In the genomic region with DNA sequence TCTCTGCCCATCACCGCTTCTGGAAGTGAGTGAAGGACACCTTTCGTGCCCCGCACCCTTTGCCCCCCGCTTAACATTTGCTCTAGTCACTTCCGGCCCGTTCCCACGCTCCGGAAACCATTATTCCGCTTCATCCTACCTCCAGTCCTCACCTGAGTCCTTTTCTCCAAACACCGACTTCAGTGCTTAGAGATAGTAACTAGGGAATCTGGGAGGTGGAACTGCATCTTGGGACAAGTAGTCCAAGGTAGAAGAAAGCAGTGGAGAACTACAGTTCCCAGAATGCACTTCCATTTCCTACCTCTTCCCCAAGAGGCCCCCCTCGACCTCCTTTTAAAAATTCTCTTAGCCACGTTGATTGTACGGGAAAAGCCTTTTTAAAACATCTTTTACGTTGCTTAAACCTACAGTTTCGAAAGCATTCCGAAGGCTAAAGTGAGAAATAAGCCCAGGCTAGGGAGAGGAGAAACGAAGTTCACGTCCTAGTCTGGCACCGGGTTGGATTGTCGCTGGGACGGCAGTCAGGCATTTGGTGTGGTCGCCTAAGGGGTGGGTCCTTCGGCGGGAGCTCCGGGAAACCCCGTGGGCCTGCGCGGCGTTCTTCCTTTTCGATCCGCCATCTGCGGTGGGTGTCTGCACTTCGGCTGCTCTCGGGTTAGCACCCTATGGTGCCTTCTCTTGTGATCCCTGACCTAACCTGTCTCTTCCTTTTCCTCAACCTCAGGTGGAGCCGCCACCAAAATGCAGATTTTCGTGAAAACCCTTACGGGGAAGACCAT, we compare ENCODE assay signal across 1 cellular context.
TF ChIP-seq lines count a peak whose summit lies in the region.

TSS of gene CLHC1 (minus strand) at position 210 of the 779 bp plus-strand sequence. CDS start 9,882 bp downstream, outside the sequence.
TSS of gene RPS27A (plus strand) at position 605 of the 779 bp plus-strand sequence. CDS start at position 742, 137 bp downstream.

TF ChIP-seq in H1, 55 proteins besides CTCF, POLR2A, EP300 and RAD21 (continues in another document):
- no peak for TF ChIP-seq SP2 (IDR thresholded peaks at IDR 0.05; ENCODE audit: low read length)
- no peak for TF ChIP-seq EZH2 (IDR thresholded peaks at IDR 0.05; ENCODE audit: low read depth, low read length, severe bottlenecking)
- TF ChIP-seq SRF (IDR thresholded peaks at IDR 0.05; ENCODE audit: low read depth, low read length): no peak
- TF ChIP-seq POU5F1 (IDR thresholded peaks at IDR 0.05; ENCODE audit: low read depth, low read length): no peak
- TF ChIP-seq ZNF274 (IDR thresholded peaks at IDR 0.05; ENCODE audit: borderline replicate concordance, extremely low read depth, low read length): no peak
- 0 out of 2 replicates have a peak, but pooled peaks have one; percentile 11 for TF ChIP-seq RBBP5 (IDR thresholded peaks at IDR 0.05; ENCODE audit: borderline replicate concordance, low read depth, low read length)
- TF ChIP-seq NANOG (IDR thresholded peaks at IDR 0.05; ENCODE audit: insufficient read depth, low read depth, low read length, poor library complexity, severe bottlenecking): no peak
- TF ChIP-seq TAF1 (IDR thresholded peaks at IDR 0.05; ENCODE audit: low read depth, low read length): peak; percentile 98
- TF ChIP-seq TAF7 (optimal IDR thresholded peaks at IDR 0.05; ENCODE audit: borderline replicate concordance, low read depth, low read length): peak; percentile 90
- TF ChIP-seq SP1 (IDR thresholded peaks at IDR 0.05; ENCODE audit: low read depth, low read length): no peak
- TF ChIP-seq POLR2AphosphoS5 (IDR thresholded peaks at IDR 0.05; ENCODE audit: low read depth, low read length): peak; percentile 97
- TF ChIP-seq JUN (IDR thresholded peaks at IDR 0.05; ENCODE audit: low read depth, low read length): no peak
- no peak for TF ChIP-seq KDM5A (IDR thresholded peaks at IDR 0.05; ENCODE audit: low read length)
- 0 out of 2 replicates have a peak, but pooled peaks have one; percentile 39 for TF ChIP-seq TCF12 (IDR thresholded peaks at IDR 0.05; ENCODE audit: low read depth, low read length)
- TF ChIP-seq, protein P1, sequence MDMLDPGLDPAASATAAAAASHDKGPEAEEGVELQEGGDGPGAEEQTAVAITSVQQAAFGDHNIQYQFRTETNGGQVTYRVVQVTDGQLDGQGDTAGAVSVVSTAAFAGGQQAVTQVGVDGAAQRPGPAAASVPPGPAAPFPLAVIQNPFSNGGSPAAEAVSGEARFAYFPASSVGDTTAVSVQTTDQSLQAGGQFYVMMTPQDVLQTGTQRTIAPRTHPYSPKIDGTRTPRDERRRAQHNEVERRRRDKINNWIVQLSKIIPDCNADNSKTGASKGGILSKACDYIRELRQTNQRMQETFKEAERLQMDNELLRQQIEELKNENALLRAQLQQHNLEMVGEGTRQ (IDR thresholded peaks at IDR 0.05; ENCODE audit: low read length): peak; percentile 29; the same call in 1 of the 2 replicates
- no peak for TF ChIP-seq KDM1A (IDR thresholded peaks at IDR 0.05; ENCODE audit: borderline replicate concordance, low read length)
- TF ChIP-seq SUZ12 (IDR thresholded peaks at IDR 0.05; ENCODE audit: low read length): no peak
- TF ChIP-seq CREB1 (IDR thresholded peaks at IDR 0.05): no peak; the same call in 1 of the 2 replicates
- no peak for TF ChIP-seq CHD7 (IDR thresholded peaks at IDR 0.05; ENCODE audit: insufficient replicate concordance, low read length)
- no peak for TF ChIP-seq MAFK (IDR thresholded peaks at IDR 0.05; ENCODE audit: low read depth, low read length)
- peak; percentile 21; the same call in 1 of the 2 replicates for TF ChIP-seq GABPA (IDR thresholded peaks at IDR 0.05; ENCODE audit: borderline replicate concordance, insufficient read depth, low read length)
- no peak for TF ChIP-seq RNF2 (IDR thresholded peaks at IDR 0.05; ENCODE audit: borderline replicate concordance, low read depth, low read length, missing control alignments, poor library complexity, severe bottlenecking)
- peak; percentile 79 for TF ChIP-seq YY1 (IDR thresholded peaks at IDR 0.05; ENCODE audit: low read depth, low read length)
- TF ChIP-seq PHF8 (conservative IDR thresholded peaks at IDR 0.05; ENCODE audit: low read depth, low read length): peak; percentile 85
- TF ChIP-seq, protein P2, sequence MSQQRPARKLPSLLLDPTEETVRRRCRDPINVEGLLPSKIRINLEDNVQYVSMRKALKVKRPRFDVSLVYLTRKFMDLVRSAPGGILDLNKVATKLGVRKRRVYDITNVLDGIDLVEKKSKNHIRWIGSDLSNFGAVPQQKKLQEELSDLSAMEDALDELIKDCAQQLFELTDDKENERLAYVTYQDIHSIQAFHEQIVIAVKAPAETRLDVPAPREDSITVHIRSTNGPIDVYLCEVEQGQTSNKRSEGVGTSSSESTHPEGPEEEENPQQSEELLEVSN (IDR thresholded peaks at IDR 0.05): no peak
- TF ChIP-seq EGR1 (IDR thresholded peaks at IDR 0.05; ENCODE audit: borderline replicate concordance, low read depth, low read length): 0 out of 2 replicates have a peak, but pooled peaks have one; percentile 6
- TF ChIP-seq SIX5 (IDR thresholded peaks at IDR 0.05; ENCODE audit: low read depth, low read length): peak; percentile 82
- no peak for TF ChIP-seq BRCA1 (IDR thresholded peaks at IDR 0.05; ENCODE audit: low read depth, low read length)
- no peak for TF ChIP-seq RFX5 (IDR thresholded peaks at IDR 0.05; ENCODE audit: borderline replicate concordance, low read depth, low read length)
- TF ChIP-seq HDAC2 (IDR thresholded peaks at IDR 0.05; ENCODE audit: borderline replicate concordance in 1 of 2, low read depth in 2 of 2, low read length in 2 of 2): peak in 1 of 2 experiments; percentile 66; a peak in 3 of 4 replicates
- TF ChIP-seq CHD2 (IDR thresholded peaks at IDR 0.05; ENCODE audit: low read length): no peak
- TF ChIP-seq CBX8 (IDR thresholded peaks at IDR 0.05; ENCODE audit: borderline replicate concordance, low read depth, low read length): no peak
- TF ChIP-seq MAX (IDR thresholded peaks at IDR 0.05): no peak
- TF ChIP-seq BCL11A (IDR thresholded peaks at IDR 0.05; ENCODE audit: low read depth in 2 of 2, low read length in 2 of 2): no peak
- TF ChIP-seq TEAD4 (IDR thresholded peaks at IDR 0.05; ENCODE audit: low read depth, low read length): no peak
- TF ChIP-seq CBX5 (IDR thresholded peaks at IDR 0.05; ENCODE audit: low read depth, low read length): no peak
- no peak for TF ChIP-seq RXRA (IDR thresholded peaks at IDR 0.05; ENCODE audit: insufficient read depth, low read depth, low read length)
- TF ChIP-seq HDAC6 (IDR thresholded peaks at IDR 0.05; ENCODE audit: low read depth, low read length): no peak
- TF ChIP-seq NRF1 (IDR thresholded peaks at IDR 0.05; ENCODE audit: low read depth, low read length): peak; percentile 33
- no peak for TF ChIP-seq SAP30 (IDR thresholded peaks at IDR 0.05; ENCODE audit: insufficient read depth, insufficient replicate concordance, low read length)
- peak; percentile 16 for TF ChIP-seq ASH2L (IDR thresholded peaks at IDR 0.05; ENCODE audit: low read length)
- peak; percentile 8 for TF ChIP-seq KDM4A (IDR thresholded peaks at IDR 0.05; ENCODE audit: low read depth, low read length, severe bottlenecking)
- TF ChIP-seq CTBP2 (IDR thresholded peaks at IDR 0.05; ENCODE audit: borderline replicate concordance, insufficient read depth, insufficient read length, low read length): no peak
- TF ChIP-seq TBP (IDR thresholded peaks at IDR 0.05; ENCODE audit: low read depth, low read length): peak; percentile 96
- TF ChIP-seq GTF2F1 (IDR thresholded peaks at IDR 0.05; ENCODE audit: borderline replicate concordance, low read depth, low read length): peak; percentile 90; the same call in 1 of the 2 replicates
- TF ChIP-seq SP4 (IDR thresholded peaks at IDR 0.05; ENCODE audit: low read length): peak; percentile 99
- TF ChIP-seq SIRT6 (IDR thresholded peaks at IDR 0.05; ENCODE audit: low read length): no peak
- TF ChIP-seq FOSL1 (IDR thresholded peaks at IDR 0.05; ENCODE audit: insufficient read depth, low read depth, low read length): no peak
- TF ChIP-seq JUND (IDR thresholded peaks at IDR 0.05; ENCODE audit: low read length): no peak
- TF ChIP-seq BACH1 (IDR thresholded peaks at IDR 0.05; ENCODE audit: low read length): no peak
- TF ChIP-seq SIN3A (conservative IDR thresholded peaks at IDR 0.05 in 1 of 2, IDR thresholded peaks at IDR 0.05 in 1 of 2; ENCODE audit: low read depth in 1 of 2, low read length in 2 of 2): peak in 1 of 2 experiments; percentile 44; a peak in 2 of 4 replicates
- no peak; the same call in 1 of the 2 replicates for TF ChIP-seq CHD1 (IDR thresholded peaks at IDR 0.05; ENCODE audit: low read depth, low read length)
- TF ChIP-seq ATF3 (IDR thresholded peaks at IDR 0.05; ENCODE audit: insufficient read depth, low read depth, low read length): no peak
- TF ChIP-seq, protein P3, sequence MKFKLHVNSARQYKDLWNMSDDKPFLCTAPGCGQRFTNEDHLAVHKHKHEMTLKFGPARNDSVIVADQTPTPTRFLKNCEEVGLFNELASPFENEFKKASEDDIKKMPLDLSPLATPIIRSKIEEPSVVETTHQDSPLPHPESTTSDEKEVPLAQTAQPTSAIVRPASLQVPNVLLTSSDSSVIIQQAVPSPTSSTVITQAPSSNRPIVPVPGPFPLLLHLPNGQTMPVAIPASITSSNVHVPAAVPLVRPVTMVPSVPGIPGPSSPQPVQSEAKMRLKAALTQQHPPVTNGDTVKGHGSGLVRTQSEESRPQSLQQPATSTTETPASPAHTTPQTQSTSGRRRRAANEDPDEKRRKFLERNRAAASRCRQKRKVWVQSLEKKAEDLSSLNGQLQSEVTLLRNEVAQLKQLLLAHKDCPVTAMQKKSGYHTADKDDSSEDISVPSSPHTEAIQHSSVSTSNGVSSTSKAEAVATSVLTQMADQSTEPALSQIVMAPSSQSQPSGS (IDR thresholded peaks at IDR 0.05; ENCODE audit: low read length): peak; percentile 7; the same call in 1 of the 2 replicates
